In the genomic region with DNA sequence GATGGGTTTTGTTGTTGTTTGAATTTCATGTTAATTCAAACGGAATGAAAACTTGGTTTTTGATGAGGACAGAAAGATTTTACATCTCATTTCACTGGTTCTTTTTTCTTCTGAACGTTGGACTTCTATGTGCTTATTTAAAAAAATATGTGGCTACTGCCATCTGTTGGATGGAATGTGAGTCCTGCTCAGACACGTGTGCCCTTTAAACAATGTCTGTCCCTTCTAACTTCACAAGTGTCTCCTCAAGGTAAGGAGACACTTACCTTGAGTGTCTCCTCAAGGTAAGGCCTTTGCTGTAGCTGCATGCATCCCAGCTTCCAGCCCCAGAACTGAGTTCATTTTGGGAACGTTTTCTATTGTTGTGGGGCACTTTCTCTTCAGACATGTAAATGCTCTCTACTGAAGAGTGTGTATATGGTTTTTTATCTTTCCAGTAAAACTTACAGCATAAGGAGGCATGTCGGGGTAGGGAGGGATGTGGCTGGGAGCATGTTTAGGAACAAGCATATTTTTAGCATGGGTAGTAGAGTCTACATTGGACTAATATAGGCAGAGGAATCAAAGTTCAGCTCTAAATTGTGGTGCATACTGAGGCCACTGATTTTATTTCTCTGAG, we compare ENCODE assay signal across 9 cellular contexts.
A peak's percentile ranks its signal among the peaks of the same experiment; 100 is the strongest.
DNase-seq lines count a peak whose midpoint lies in the region; ATAC-seq, FAIRE-seq and TF ChIP-seq lines count a peak whose summit lies in the region.
"Had no signal": no experiment of that assay in that cellular context is flagged by ENCODE, and none has a peak within 500 bp of the region (broad histone marks: within the 10 kb centered on the region; RNA-seq: fewer than 3 reads in every experiment).

No MANE protein-coding gene starts in this region.

- H3K36me3 Mint-ChIP-seq in activated CD4-positive, alpha-beta memory T cell treated with anti-CD3 and anti-CD28 coated beads, Interleukin-2, amount 10 ng/mL, durations not matched to agents 7 days and 5 days (ENCODE audit: low read depth), result no peaks in the 10 kb centered on the region

- H3K9ac ChIP-seq in DND-41 (ENCODE audit: low read depth, low read length), result no peak overlapping the region

- no peaks in the 10 kb centered on the region for H4K20me1 ChIP-seq in DND-41 (ENCODE audit: insufficient read depth, low read length)

- DNase-seq in DND-41 (peak; percentile 14), LoVo (ENCODE audit: low spot score) (peak; percentile 54), brain microvascular endothelial cell (peak; percentile 12), left lung (no peak), GM12891 (ENCODE audit: insufficient read length, low spot score) (no peak), epidermal melanocyte (ENCODE audit: insufficient read length, low spot score) (no peak)
- no peak for DNase-seq in activated CD4-positive, alpha-beta memory T cell treated with anti-CD3 and anti-CD28 coated beads, Interleukin-2, amount 10 ng/mL, durations not matched to agents 7 days and 5 days

- no peaks in the 10 kb centered on the region for H3K79me2 ChIP-seq in DND-41 (ENCODE audit: insufficient read depth, low read length)

- peak; percentile 64; the same call in 2 of the 3 replicates for ATAC-seq in DND-41 (ENCODE audit: insufficient read depth, low read depth)
- ATAC-seq in left lung, result peak; percentile 96
- ATAC-seq in GM18498 (IDR thresholded peaks at IDR 0.05; ENCODE audit: unreplicated experiment), result no peak

- no peaks in the 10 kb centered on the region for H3K36me3 ChIP-seq in DND-41 (ENCODE audit: insufficient read depth, low read length)
- no peaks in the 10 kb centered on the region for H3K36me3 ChIP-seq in brain microvascular endothelial cell (replicated peaks)
- H3K36me3 ChIP-seq in left lung, result no peaks in the 10 kb centered on the region

- no peaks in the 10 kb centered on the region for H3K4me1 Mint-ChIP-seq in activated CD4-positive, alpha-beta memory T cell treated with anti-CD3 and anti-CD28 coated beads, Interleukin-2, amount 10 ng/mL, durations not matched to agents 7 days and 5 days

- intact Hi-C loops in left lung (cut with DNase I), result no loop called here

- H3K27ac ChIP-seq in DND-41 (ENCODE audit: low read length), result no peak overlapping the region
- no peak overlapping the region for H3K27ac ChIP-seq in brain microvascular endothelial cell
- H3K27ac ChIP-seq in left lung, result no peak overlapping the region

- H3K27me3 Mint-ChIP-seq in activated CD4-positive, alpha-beta memory T cell treated with anti-CD3 and anti-CD28 coated beads, Interleukin-2, amount 10 ng/mL, durations not matched to agents 7 days and 5 days, result no peaks in the 10 kb centered on the region

- no peaks in the 10 kb centered on the region for H3K27me3 ChIP-seq in DND-41 (ENCODE audit: insufficient read depth, low read length, poor library complexity)
- no peaks in the 10 kb centered on the region for H3K27me3 ChIP-seq in brain microvascular endothelial cell (replicated peaks)
- no peaks in the 10 kb centered on the region for H3K27me3 ChIP-seq in left lung

- POLR2A ChIA-PET in activated CD4-positive, alpha-beta memory T cell treated with anti-CD3 and anti-CD28 coated beads, Interleukin-2, amount 10 ng/mL, durations not matched to agents 7 days and 5 days (lab: Charles Lee), result no interaction called here

- H2AFZ ChIP-seq in DND-41 (ENCODE audit: low read depth, low read length), result no peak overlapping the region

- no peak overlapping the region for H3K4me3 ChIP-seq in DND-41 (ENCODE audit: low read depth in 1 of 2, low read length in 2 of 2)
- H3K4me3 ChIP-seq in brain microvascular endothelial cell (ENCODE audit: low read depth, low read length), result no peak overlapping the region
- no peak overlapping the region for H3K4me3 ChIP-seq in left lung

- H3K9me3 Mint-ChIP-seq in activated CD4-positive, alpha-beta memory T cell treated with anti-CD3 and anti-CD28 coated beads, Interleukin-2, amount 10 ng/mL, durations not matched to agents 7 days and 5 days, result no peaks in the 10 kb centered on the region
- H3K9me3 Mint-ChIP-seq: T-helper 1 cell treated with Interleukin-12 subunit alpha and Interleukin-12 subunit beta and Interleukin-4 antibody, amounts not matched to agents 30 μg/mL and 1 μg/mL, for 36 hours had no signal

- no peak for FAIRE-seq in GM12891 (lab: Jason Lieb, UNC)

- no peak overlapping the region for H3K27ac Mint-ChIP-seq in activated CD4-positive, alpha-beta memory T cell treated with anti-CD3 and anti-CD28 coated beads, Interleukin-2, amount 10 ng/mL, durations not matched to agents 7 days and 5 days
- H3K27ac Mint-ChIP-seq: T-helper 1 cell treated with Interleukin-12 subunit alpha and Interleukin-12 subunit beta and Interleukin-4 antibody, amounts not matched to agents 30 μg/mL and 1 μg/mL, for 36 hours had no signal

- no peak for TF ChIP-seq POLR2A in GM12891 (IDR thresholded peaks at IDR 0.05; ENCODE audit: low read depth, low read length)

- H3K9me3 ChIP-seq in DND-41 (ENCODE audit: insufficient read depth, low read length, severe bottlenecking) (no peaks in the 10 kb centered on the region), left lung (no peaks in the 10 kb centered on the region)

- no peaks in the 10 kb centered on the region for H3K4me1 ChIP-seq in DND-41 (ENCODE audit: insufficient read depth, low read length)
- H3K4me1 ChIP-seq in left lung, result no peaks in the 10 kb centered on the region

- no peak overlapping the region for H3K4me2 ChIP-seq in DND-41 (ENCODE audit: insufficient read depth, low read length)

- no peak overlapping the region for H3K4me3 Mint-ChIP-seq in activated CD4-positive, alpha-beta memory T cell treated with anti-CD3 and anti-CD28 coated beads, Interleukin-2, amount 10 ng/mL, durations not matched to agents 7 days and 5 days
- H3K4me3 Mint-ChIP-seq: T-helper 1 cell treated with Interleukin-12 subunit alpha and Interleukin-12 subunit beta and Interleukin-4 antibody, amounts not matched to agents 30 μg/mL and 1 μg/mL, for 36 hours had no signal

- in situ Hi-C loops in brain microvascular endothelial cell (cut with HindIII; ENCODE audit: low pct_ligation_motif_present, low sequenced_read_pairs), result no loop called here

- CTCF ChIA-PET in activated CD4-positive, alpha-beta memory T cell treated with anti-CD3 and anti-CD28 coated beads, Interleukin-2, amount 10 ng/mL, durations not matched to agents 7 days and 5 days (lab: Charles Lee), result no interaction called here

- TF ChIP-seq CTCF in DND-41 (IDR thresholded peaks at IDR 0.05; ENCODE audit: borderline replicate concordance, extremely low read depth, low read length, poor library complexity, severe bottlenecking) (peak; percentile 69), brain microvascular endothelial cell (IDR thresholded peaks at IDR 0.05; ENCODE audit: low read depth, low read length, missing control alignments) (peak; percentile 49), left lung (IDR thresholded peaks at IDR 0.05) (peak; percentile 35 to 56)

TF ChIP-seq in GM12891, 5 proteins besides CTCF, POLR2A, EP300 and RAD21:
- TF ChIP-seq PAX5 (IDR thresholded peaks at IDR 0.05; ENCODE audit: insufficient read depth, low read length, severe bottlenecking) (no peak), TAF1 (IDR thresholded peaks at IDR 0.05; ENCODE audit: low read depth, low read length) (no peak), SPI1 (IDR thresholded peaks at IDR 0.05; ENCODE audit: low read depth, low read length) (no peak), POU2F2 (IDR thresholded peaks at IDR 0.05; ENCODE audit: low read depth, low read length) (no peak), POLR2AphosphoS5 (IDR thresholded peaks at IDR 0.05; ENCODE audit: low read depth, low read length) (no peak)

Comparison
In these comparisons a context has a peak if more than half of its experiments do, and no peak if none do; other contexts are left out.
1. DNase-seq: peak in DND-41 (single experiment), LoVo (single experiment) and brain microvascular endothelial cell (single experiment); none in left lung (0 of 2), activated CD4-positive, alpha-beta memory T cell treated with anti-CD3 and anti-CD28 coated beads, Interleukin-2, amount 10 ng/mL, durations not matched to agents 7 days and 5 days (single experiment), GM12891 (single experiment) and epidermal melanocyte (single experiment).
2. Peak in every context shown above with its lines, with median percentiles within 50 percentile points of each other: CTCF ChIP-seq.